Comparison of ENCODE assay signal across 17 cellular contexts in the genomic region with DNA sequence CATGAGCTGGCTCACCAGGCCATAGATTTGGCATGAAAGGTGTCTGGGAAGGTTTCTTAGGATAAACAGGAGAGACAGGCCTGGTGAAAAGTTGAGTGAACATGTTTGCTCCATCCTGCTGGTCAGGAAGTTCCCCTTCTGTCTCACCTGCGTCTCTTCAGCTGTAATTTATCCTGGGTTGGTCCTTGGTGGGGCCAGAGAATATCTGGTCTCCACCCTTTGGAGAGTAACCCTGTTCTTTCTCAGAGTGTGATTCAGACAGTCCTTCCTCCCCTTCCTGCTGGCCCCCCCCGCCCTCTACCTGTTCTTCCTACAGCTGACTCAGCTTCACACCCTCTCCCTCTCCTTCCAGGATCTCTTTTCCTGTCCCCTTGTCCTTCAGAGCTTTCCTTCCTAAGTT. TPM values are rescaled to one million over a fixed set of nuclear protein-coding genes. Genes with fewer than 3 reads are reported as not detected.
DNase-seq lines count a peak whose midpoint lies in the region; ATAC-seq and TF ChIP-seq lines count a peak whose summit lies in the region.
"Had no signal": no experiment of that assay in that cellular context is flagged by ENCODE, and none has a peak within 500 bp of the region (broad histone marks: within the 10 kb centered on the region; RNA-seq: fewer than 3 reads in every experiment).

No MANE protein-coding gene starts in this region.

- no TSS peak for BruUV-seq in Calu3 (replicated peaks; lab: Mats Ljungman, UMichigan)

- H3K4me1 ChIP-seq in RWPE2 (ENCODE audit: insufficient read depth, poor library complexity, severe bottlenecking) (peaks cover 83% of the 10 kb centered on the region), foreskin keratinocyte (peaks cover 61% of the 10 kb centered on the region), spleen (peaks cover 0 to 71% (median 26%) of the 10 kb centered on the region in 6 donors)

- H3K4me3 Mint-ChIP-seq in Calu3 (ENCODE audit: low read depth, unreplicated experiment) = peak overlapping the region; percentile 9
- H3K4me3 Mint-ChIP-seq: endodermal cell; T-helper 1 cell treated with Interleukin-12 subunit alpha and Interleukin-12 subunit beta and Interleukin-4 antibody, amounts not matched to agents 30 μg/mL and 1 μg/mL, for 36 hours had no signal

- intact Hi-C loops in Calu3 (cut with micrococcal nuclease; ENCODE audit: unreplicated experiment) = no loop called here
- intact Hi-C loops in spleen (cut with DNase I; ENCODE audit: low total_unique reads) = no loop called here

- H3K27me3 Mint-ChIP-seq in Calu3 (ENCODE audit: unreplicated experiment) = no peaks in the 10 kb centered on the region

- ATAC-seq in RWPE2 (ENCODE audit: low read depth) = peak; percentile 56
- ATAC-seq in foreskin keratinocyte = peak; percentile 66
- no peak for ATAC-seq in HG02938 (IDR thresholded peaks at IDR 0.05; ENCODE audit: unreplicated experiment)
- ATAC-seq: activated CD4-positive, CD25-positive, alpha-beta regulatory T cell treated with anti-CD3 and anti-CD28 coated beads, Interleukin-2, amount 50 U/mL, for 24 hours had no signal

- no peaks in the 10 kb centered on the region for H3K9me3 ChIP-seq in RWPE2 (ENCODE audit: severe bottlenecking)
- H3K9me3 ChIP-seq in spleen = no peaks in the 10 kb centered on the region

- CTCF ChIA-PET in Calu3 (lab: Charles Lee) = interaction anchor here (1.4 kb wide), 1 partner anchor 60 kb away, joined by 5 read pairs; no protein-coding TSS in a partner anchor

- TF ChIP-seq CTCF in Calu3 (IDR thresholded peaks at IDR 0.05; ENCODE audit: unreplicated experiment) = no peak
- TF ChIP-seq CTCF in RWPE2 (IDR thresholded peaks at IDR 0.05; ENCODE audit: poor library complexity, severe bottlenecking) = no peak
- no peak for TF ChIP-seq CTCF in foreskin keratinocyte (conservative IDR thresholded peaks at IDR 0.05)
- no peak for TF ChIP-seq CTCF in spleen (IDR thresholded peaks at IDR 0.05 in 8 of 11, conservative IDR thresholded peaks at IDR 0.05 in 3 of 11)

- DNase-seq in Calu3 (no peak), RWPE2 (ENCODE audit: low spot score) (peak; percentile 84), foreskin keratinocyte (peak; percentile 77 to 91), spleen (no peak), C1 segment of cervical spinal cord (lab: John Stamatoyannopoulos, UW) (no peak), anterior cingulate cortex (lab: John Stamatoyannopoulos, UW) (no peak)
- DNase-seq: activated CD8-positive, alpha-beta memory T cell treated with anti-CD3 and anti-CD28 coated beads, Interleukin-2, amount 50 U/mL, for 4 hours; activated naive CD4-positive, alpha-beta T cell treated with anti-CD3 and anti-CD28 coated beads, Interleukin-2, amount 50 U/mL, for 16 hours; brain microvascular endothelial cell; COR-L47; endodermal cell; NCI-H2081; NCI-H82 had no signal

- H3K27me3 ChIP-seq in RWPE2 (ENCODE audit: insufficient read depth, poor library complexity, severe bottlenecking) (no peaks in the 10 kb centered on the region), foreskin keratinocyte (no peaks in the 10 kb centered on the region), spleen (replicated peaks in 1 of 7) (no peaks in the 10 kb centered on the region)
- H3K27me3 ChIP-seq: brain microvascular endothelial cell had no signal

- no peak for TF ChIP-seq POLR2A in spleen (IDR thresholded peaks at IDR 0.05)

- peaks cover 18% of the 10 kb centered on the region for H3K36me3 Mint-ChIP-seq in Calu3 (ENCODE audit: insufficient read depth, unreplicated experiment)

- no peaks in the 10 kb centered on the region for H3K9me3 Mint-ChIP-seq in Calu3 (ENCODE audit: low read depth, unreplicated experiment)
- H3K9me3 Mint-ChIP-seq: endodermal cell had no signal

- H3K36me3 ChIP-seq in RWPE2 (ENCODE audit: low read depth) (peaks cover 12% of the 10 kb centered on the region; the same call in 1 of the 2 replicates), spleen (peaks cover 0 to 20% (median 0%) of the 10 kb centered on the region in 6 donors)
- H3K36me3 ChIP-seq: brain microvascular endothelial cell had no signal

- H3K27ac Mint-ChIP-seq in Calu3 (ENCODE audit: unreplicated experiment) = peak overlapping the region; percentile 62
- H3K27ac Mint-ChIP-seq: T-helper 1 cell treated with Interleukin-12 subunit alpha and Interleukin-12 subunit beta and Interleukin-4 antibody, amounts not matched to agents 30 μg/mL and 1 μg/mL, for 36 hours had no signal

- peaks cover 60% of the 10 kb centered on the region for H3K4me1 Mint-ChIP-seq in Calu3 (ENCODE audit: low read depth, unreplicated experiment)

- H3K4me3 ChIP-seq in RWPE2 (ENCODE audit: severe bottlenecking) = no peak overlapping the region
- H3K4me3 ChIP-seq in skin epidermis = no peak overlapping the region
- H3K4me3 ChIP-seq in spleen = no peak overlapping the region

- H3K27ac ChIP-seq in RWPE2 (ENCODE audit: poor library complexity, severe bottlenecking) = peak overlapping the region; percentile 99
- peak overlapping the region; percentile 87 for H3K27ac ChIP-seq in foreskin keratinocyte
- H3K27ac ChIP-seq in skin epidermis = peak overlapping the region in 20 of 21 experiments; percentile 15 to 88 (median 74)
- no peak overlapping the region for H3K27ac ChIP-seq in spleen
- H3K27ac ChIP-seq: brain microvascular endothelial cell had no signal

- 62 to 92% (median 73%) methylated on average over 2 of the region's 2 CpGs for WGBS in spleen, 5 donors

RNA-seq across cellular contexts. Expression of gene MINK1, which starts 17.1 kb away (rescaled TPM):
- total RNA-seq in Calu3 (2022) = 86.8 and 106 TPM in 2 replicates
- total RNA-seq in foreskin keratinocyte = 81.5 and 85.5 TPM in 2 replicates
- polyA plus RNA-seq in foreskin keratinocyte = 51.5 and 53.7 TPM in 2 replicates
- total RNA-seq in spleen = 100 to 1,000 TPM in 3 of 7 donors, 10 to 100 TPM in 4; 59.9 to 129 (median 92.2) TPM
- polyA plus RNA-seq in spleen = 10 to 100 TPM; 15.9 to 52.4 (median 28.4) TPM

RNA-seq across cellular contexts. Expression of gene PLD2, which starts 43.3 kb away (rescaled TPM):
- total RNA-seq in Calu3 (2022) (11.0 and 13.0 TPM in 2 replicates), foreskin keratinocyte (27.9 and 31.6 TPM in 2 replicates), spleen (10 to 100 TPM; 19.5 to 42.0 (median 37.4) TPM)
- polyA plus RNA-seq in foreskin keratinocyte (20.4 and 22.8 TPM in 2 replicates), spleen (10 to 100 TPM in 2 of 3 donors, 1 to 10 TPM in 1; 6.0 to 14.1 (median 13.6) TPM)

RNA-seq across cellular contexts. Expression of gene C17orf107, which starts 49.1 kb away (rescaled TPM):
- 2.1 and 3.2 TPM in 2 replicates for total RNA-seq in Calu3 (2022)
- total RNA-seq in foreskin keratinocyte = 0.78 and 1.7 TPM in 2 replicates
- 0.38 and 0.91 TPM in 2 replicates for polyA plus RNA-seq in foreskin keratinocyte
- 1 to 10 TPM; 1.6 to 4.1 (median 2.6) TPM for total RNA-seq in spleen
- polyA plus RNA-seq in spleen = under 1 TPM; 0.15 to 0.70 (median 0.26) TPM

RNA-seq across cellular contexts. Expression of gene CHRNE, which starts 52.7 kb away (rescaled TPM):
- total RNA-seq in Calu3 (2022) (0.19 TPM in 1 of 2 replicates, not detected in the other), foreskin keratinocyte (not detected in 2 replicates), spleen (1 to 10 TPM in 4 of 7 donors, under 1 TPM in 3; 0.33 to 3.0 (median 1.9) TPM)
- polyA plus RNA-seq in foreskin keratinocyte (0.04 and 0.06 TPM in 2 replicates), spleen (1 to 10 TPM; 1.2 to 1.4 (median 1.3) TPM)

Comparison
In these comparisons a context has a peak if more than half of its experiments do, and no peak if none do; other contexts are left out.
1. DNase-seq: peak in RWPE2 (single experiment) and foreskin keratinocyte (2 of 2); none in Calu3 (single experiment), spleen (single experiment), C1 segment of cervical spinal cord (0 of 14) and anterior cingulate cortex (0 of 58).
2. H3K27ac ChIP-seq: peak in RWPE2 (single experiment), foreskin keratinocyte (single experiment) and skin epidermis (20 of 21); none in spleen (0 of 8).